ENCODE assay signal across 26 cellular contexts in the genomic region with DNA sequence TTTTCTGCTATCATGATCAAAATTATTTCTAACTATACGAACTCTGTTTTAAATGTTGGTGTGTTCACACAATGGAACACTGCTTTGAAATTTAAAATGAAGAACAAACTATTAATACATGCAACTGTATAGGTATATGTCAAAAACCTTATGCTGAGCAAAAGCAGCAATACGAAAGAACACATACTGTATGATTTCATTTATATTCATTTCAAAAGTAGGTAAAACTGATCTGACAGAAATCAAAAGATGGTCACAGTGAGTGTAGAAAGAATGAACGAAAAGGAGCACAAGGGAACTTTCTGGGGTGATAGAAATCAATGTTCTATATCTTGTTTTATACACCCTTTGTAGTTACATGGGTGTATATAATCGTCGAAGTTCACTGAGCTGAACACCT. TPM values are rescaled to one million over a fixed set of nuclear protein-coding genes. Genes with fewer than 3 reads are reported as not detected.
"Had no signal": no experiment of that assay in that cellular context is flagged by ENCODE, and none has a peak within 500 bp of the region (broad histone marks: within the 10 kb centered on the region; RNA-seq: fewer than 3 reads in every experiment).

No MANE protein-coding gene starts in this region.

- H3K4me3 Mint-ChIP-seq: activated T-cell treated with anti-CD3 and anti-CD28 coated beads, Interleukin-2, amount 50 U/mL, for 4 hours; central memory CD8-positive, alpha-beta T cell; memory B cell; neural progenitor cell had no signal

- H3K4me1 Mint-ChIP-seq: neural progenitor cell had no signal

- H3K9me3 Mint-ChIP-seq: activated T-cell treated with anti-CD3 and anti-CD28 coated beads, Interleukin-2, amount 50 U/mL, for 4 hours; central memory CD8-positive, alpha-beta T cell; neural progenitor cell had no signal

- DNase-seq: activated CD4-positive, alpha-beta T cell treated with anti-CD3 and anti-CD28 coated beads for 48 hours; activated gamma-delta T cell; activated naive CD4-positive, alpha-beta T cell treated with anti-CD3 and anti-CD28 coated beads, Interleukin-2, amount 50 U/mL, for 16 hours; activated T-cell treated with anti-CD3 and anti-CD28 coated beads, Interleukin-2, amount 50 U/mL, for 4 hours; anterior cingulate cortex; dermis blood vessel endothelial cell; effector CD4-positive, alpha-beta T cell; foreskin keratinocyte; heart left ventricle; hypothalamus; midbrain; naive thymus-derived CD4-positive, alpha-beta T cell; stimulated activated CD4-positive, alpha-beta T cell treated with anti-CD3 and anti-CD28 coated beads, Interleukin-15, amount 100 ng/mL, for 24 hours; stimulated activated naive CD8-positive, alpha-beta T cell treated with anti-CD3 and anti-CD28 coated beads, Interleukin-15, Interleukin-2, amounts not matched to agents 100 U/mL and 50 U/mL, for 24 hours; T-helper 9 cell; upper lobe of left lung had no signal

- H3K27ac Mint-ChIP-seq: memory B cell, neural progenitor cell had no signal

- H3K9me3 ChIP-seq: esophagus muscularis mucosa, right atrium auricular region, thoracic aorta, upper lobe of left lung, vagina had no signal

- H3K4me1 ChIP-seq: foreskin keratinocyte, neural progenitor cell, vagina had no signal

- H3K27me3 ChIP-seq: esophagus muscularis mucosa, heart left ventricle, neural progenitor cell, right atrium auricular region, upper lobe of left lung, vagina had no signal

- H3K36me3 Mint-ChIP-seq: neural progenitor cell had no signal

- H3K4me3 ChIP-seq: esophagus muscularis mucosa, heart left ventricle, neural progenitor cell, right atrium auricular region, smooth muscle cell, thoracic aorta, upper lobe of left lung, vagina had no signal

- H3K36me3 ChIP-seq: esophagus muscularis mucosa, heart left ventricle, neural progenitor cell, right atrium auricular region, thoracic aorta, upper lobe of left lung, vagina had no signal

- ATAC-seq: activated T-cell treated with anti-CD3 and anti-CD28 coated beads, Interleukin-2, amount 50 U/mL, for 4 hours; foreskin keratinocyte; heart left ventricle; naive thymus-derived CD4-positive, alpha-beta T cell had no signal

- H3K27me3 Mint-ChIP-seq: central memory CD8-positive, alpha-beta T cell had no signal

- H3K27ac ChIP-seq: esophagus muscularis mucosa, foreskin keratinocyte, neural progenitor cell, right atrium auricular region, vagina, VCaP had no signal

RNA-seq across cellular contexts. Expression of a gene that starts 12.6 kb away (rescaled TPM):
- total RNA-seq: foreskin keratinocyte, pulmonary artery endothelial cell had no signal
- polyA plus RNA-seq: foreskin keratinocyte; naive thymus-derived CD4-positive, alpha-beta T cell had no signal
